Comparison of ENCODE assay signal across 8 cellular contexts in genomic region chr7:29289156-29290021, GRCh38.
DNase-seq lines count a peak whose midpoint lies in the region; ATAC-seq and TF ChIP-seq lines count a peak whose summit lies in the region.

No MANE protein-coding gene starts in this region.

- no peaks in the 10 kb centered on the region for H3K36me3 Mint-ChIP-seq in T-helper 2 cell treated with Interferon-gamma antibody and Interleukin-4, amounts not matched to agents 5 μg/mL and 100 μg/mL, for 36 hours (ENCODE audit: low read depth)

- H3K27ac Mint-ChIP-seq in T-helper 2 cell treated with Interferon-gamma antibody and Interleukin-4, amounts not matched to agents 5 μg/mL and 100 μg/mL, for 36 hours: no peak overlapping the region

- intact Hi-C loops in mucosa of descending colon (cut with DNase I, micrococcal nuclease) (no loop called here), esophagus muscularis mucosa (cut with DNase I) (no loop called here)

- no peak for TF ChIP-seq EP300 in esophagus muscularis mucosa (IDR thresholded peaks at IDR 0.05)

- H3K27me3 Mint-ChIP-seq in T-helper 2 cell treated with Interferon-gamma antibody and Interleukin-4, amounts not matched to agents 5 μg/mL and 100 μg/mL, for 36 hours (ENCODE audit: low read depth): peaks cover 60% of the 10 kb centered on the region

- ATAC-seq in GM19452 (IDR thresholded peaks at IDR 0.05; ENCODE audit: unreplicated experiment): peak; percentile 54
- peak; percentile 36 for ATAC-seq in HG03558 (IDR thresholded peaks at IDR 0.05; ENCODE audit: extremely low read depth, unreplicated experiment)
- ATAC-seq in mucosa of descending colon: peak; percentile 23

- 65% methylated on average over 15 of the region's 15 CpGs for WGBS in esophagus muscularis mucosa

- no peaks in the 10 kb centered on the region for H3K9me3 Mint-ChIP-seq in T-helper 2 cell treated with Interferon-gamma antibody and Interleukin-4, amounts not matched to agents 5 μg/mL and 100 μg/mL, for 36 hours

- TF ChIP-seq POLR2A in esophagus muscularis mucosa (IDR thresholded peaks at IDR 0.05; ENCODE audit: low read depth): no peak

- no peaks in the 10 kb centered on the region for H3K9me3 ChIP-seq in BE2C
- H3K9me3 ChIP-seq in mucosa of descending colon: no peaks in the 10 kb centered on the region
- H3K9me3 ChIP-seq in esophagus muscularis mucosa: no peaks in the 10 kb centered on the region

- TF ChIP-seq CTCF in BE2C (IDR thresholded peaks at IDR 0.05; ENCODE audit: low read depth, low read length) (no peak), mucosa of descending colon (IDR thresholded peaks at IDR 0.05) (no peak), esophagus muscularis mucosa (IDR thresholded peaks at IDR 0.05) (no peak)

- H3K27ac ChIP-seq in esophagus muscularis mucosa (replicated peaks in 1 of 4): no peak overlapping the region

- DNase-seq in BE2C: peak; percentile 62
- no peak for DNase-seq in T-helper 2 cell treated with Interferon-gamma antibody and Interleukin-4, amounts not matched to agents 5 μg/mL and 100 μg/mL, for 36 hours (ENCODE audit: low spot score)
- DNase-seq in mucosa of descending colon: peak in 1 of 3 donors; percentile 55
- DNase-seq in esophagus muscularis mucosa (ENCODE audit: extremely low spot score): no peak
- DNase-seq in activated CD8-positive, alpha-beta memory T cell treated with anti-CD3 and anti-CD28 coated beads, Interleukin-2, amount 50 U/mL, for 4 hours: no peak
- DNase-seq in NCI-H226: no peak

- H3K4me1 ChIP-seq in BE2C: peaks cover 2% of the 10 kb centered on the region
- H3K4me1 ChIP-seq in mucosa of descending colon (ENCODE audit: low read depth): peaks cover 10% of the 10 kb centered on the region
- H3K4me1 ChIP-seq in esophagus muscularis mucosa: no peaks in the 10 kb centered on the region

- H3K27me3 ChIP-seq in BE2C (no peaks in the 10 kb centered on the region), esophagus muscularis mucosa (no peaks in the 10 kb centered on the region)

- H3K4me1 Mint-ChIP-seq in T-helper 2 cell treated with Interferon-gamma antibody and Interleukin-4, amounts not matched to agents 5 μg/mL and 100 μg/mL, for 36 hours (ENCODE audit: low read depth): peaks cover 45% of the 10 kb centered on the region

- H3K36me3 ChIP-seq in BE2C (no peaks in the 10 kb centered on the region), mucosa of descending colon (ENCODE audit: low read depth) (no peaks in the 10 kb centered on the region), esophagus muscularis mucosa (no peaks in the 10 kb centered on the region)

- H3K4me3 ChIP-seq in BE2C (ENCODE audit: low read depth, low read length) (no peak overlapping the region), mucosa of descending colon (no peak overlapping the region), esophagus muscularis mucosa (no peak overlapping the region)

- peak overlapping the region; percentile 45 for H3K4me3 Mint-ChIP-seq in T-helper 2 cell treated with Interferon-gamma antibody and Interleukin-4, amounts not matched to agents 5 μg/mL and 100 μg/mL, for 36 hours
